In the genomic region with DNA sequence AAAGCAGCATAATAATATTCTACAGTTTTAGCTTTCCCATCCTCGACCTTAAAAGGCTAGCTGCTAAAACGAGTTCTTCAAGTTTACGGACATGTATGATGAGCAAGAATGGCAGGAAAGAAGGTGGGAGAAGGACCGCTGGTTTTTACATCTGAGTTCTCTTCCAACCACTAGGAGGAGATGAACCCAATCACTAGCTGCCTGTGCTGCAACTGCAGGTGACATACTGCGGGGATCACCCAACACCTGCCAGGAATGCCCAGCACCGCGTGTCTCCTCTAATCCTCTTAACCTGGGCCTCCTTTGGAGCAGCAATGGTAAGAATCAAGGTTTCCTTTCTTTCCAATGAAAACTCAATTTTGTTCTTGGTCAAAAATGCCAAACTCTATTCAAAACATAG, we compare ENCODE assay signal across 8 cellular contexts. TPM values are rescaled to one million over a fixed set of nuclear protein-coding genes. Genes with fewer than 3 reads are reported as not detected.
A peak's percentile ranks its signal among the peaks of the same experiment; 100 is the strongest.
DNase-seq lines count a peak whose midpoint lies in the region; ATAC-seq and TF ChIP-seq lines count a peak whose summit lies in the region.

No MANE protein-coding gene starts in this region.

- peak; percentile 49 for TF ChIP-seq RAD21 in HCT116 (IDR thresholded peaks at IDR 0.05; ENCODE audit: low read depth)

- H3K4me2 ChIP-seq in HCT116 (ENCODE audit: low read length): no peak overlapping the region

- H2AFZ ChIP-seq in HCT116 (ENCODE audit: low read depth, low read length, poor library complexity, severe bottlenecking): no peak overlapping the region

- no peaks in the 10 kb centered on the region for H3K9me2 ChIP-seq in HCT116 (ENCODE audit: insufficient read depth)

- H3K4me1 ChIP-seq in HCT116 (ENCODE audit: control insufficient read depth in 1 of 2, insufficient read depth in 2 of 2, low read length in 2 of 2): no peaks in the 10 kb centered on the region
- H3K4me1 ChIP-seq in left lung: no peaks in the 10 kb centered on the region

- H3K27ac ChIP-seq in HCT116 (ENCODE audit: low read depth, low read length) (no peak overlapping the region), left lung (no peak overlapping the region)

- ATAC-seq in HCT116 (peak; percentile 89), left lung (peak; percentile 70), GM19035 (IDR thresholded peaks at IDR 0.05; ENCODE audit: unreplicated experiment) (no peak)

- H3K36me3 ChIP-seq in BJ (ENCODE audit: control insufficient read depth, insufficient read depth, low read length) (peaks cover 32% of the 10 kb centered on the region), HCT116 (ENCODE audit: control insufficient read depth in 1 of 2, insufficient read depth in 2 of 2, low read length in 2 of 2) (peaks cover 0 to 9% of the 10 kb centered on the region in 2 experiments; a peak in 2 of 4 replicates), left lung (peaks cover 0 to 59% of the 10 kb centered on the region in 2 donors)

- no TSS peak for BruUV-seq in HCT116 (replicated peaks; lab: Mats Ljungman, UMichigan)

- RAD21 ChIA-PET in HCT116 (lab: Charles Lee; ENCODE audit: low non-redundant PET in 1 of 2, low total read pairs in 2 of 2, uncharacterized antibody in 2 of 2, unreplicated experiment in 2 of 2): no interaction called here

- H3K4me3 ChIP-seq in BJ (ENCODE audit: low read depth, low read length) (no peak overlapping the region), HCT116 (replicated peaks in 1 of 2; ENCODE audit: low read depth in 1 of 2, low read length in 2 of 2) (no peak overlapping the region), astrocyte of the cerebellum (ENCODE audit: low read depth, low read length) (no peak overlapping the region), left lung (no peak overlapping the region)

- in situ Hi-C loops in astrocyte of the cerebellum (cut with HindIII; ENCODE audit: low sequenced_read_pairs): no loop called here

- no peak for TF ChIP-seq POLR2A in HCT116 (IDR thresholded peaks at IDR 0.05; ENCODE audit: borderline replicate concordance, extremely low read depth, insufficient read depth, insufficient read length)

- CTCF ChIA-PET in BJ (lab: Yijun Ruan, JAX) (interaction anchor here (1.1 to 4.7 kb wide), 6 partner anchors 9 to 18 kb away, joined by 3 to 18 read pairs (median 7); no protein-coding TSS in a partner anchor), HCT116 (lab: Charles Lee) (interaction anchor here (0.7 to 2.2 kb wide), 2 partner anchors 15 kb away, joined by 3 to 13 read pairs; no protein-coding TSS in a partner anchor)

- peaks cover 5% of the 10 kb centered on the region; the same call in 1 of the 2 replicates for H3K79me2 ChIP-seq in HCT116 (ENCODE audit: insufficient read depth, low read length)

- TF ChIP-seq CTCF in BJ (IDR thresholded peaks at IDR 0.05; ENCODE audit: insufficient read depth, low read depth, low read length) (peak; percentile 31; the same call in 1 of the 2 replicates), HCT116 (IDR thresholded peaks at IDR 0.05 in 2 of 3, conservative IDR thresholded peaks at IDR 0.05 in 1 of 3; ENCODE audit: borderline replicate concordance in 1 of 3, insufficient read depth in 1 of 3, low read depth in 2 of 3, low read length in 2 of 3) (peak; percentile 59 to 68 (median 61); a peak in 5 of 6 replicates), astrocyte of the cerebellum (IDR thresholded peaks at IDR 0.05; ENCODE audit: low read depth, low read length, missing control alignments) (peak; percentile 52), left lung (IDR thresholded peaks at IDR 0.05) (peak in 1 of 2 donors; percentile 26)

- DNase-seq in BJ (ENCODE audit: low read depth) (no peak), HCT116 (ENCODE audit: low read depth, low spot score) (no peak), astrocyte of the cerebellum (ENCODE audit: low read depth) (no peak), left lung (no peak), H4 (ENCODE audit: low spot score) (no peak), amygdala (lab: John Stamatoyannopoulos, UW) (no peak)
- DNase-seq in activated naive CD4-positive, alpha-beta T cell treated with anti-CD3 and anti-CD28 coated beads, Interleukin-2, amount 50 U/mL, for 16 hours: no peak

- H3K9ac ChIP-seq in HCT116 (ENCODE audit: low read length): no peak overlapping the region

- no peaks in the 10 kb centered on the region for H4K20me1 ChIP-seq in HCT116 (ENCODE audit: insufficient read depth)

- H3K27me3 ChIP-seq in BJ (ENCODE audit: control insufficient read depth, insufficient read depth, low read length) (no peaks in the 10 kb centered on the region), HCT116 (ENCODE audit: insufficient read depth, low read length) (no peaks in the 10 kb centered on the region), left lung (no peaks in the 10 kb centered on the region)

- intact Hi-C loops in HCT116 (cut with micrococcal nuclease) (loop anchor here (5.0 kb wide), 2 partner anchors 87 to 187 kb away; a partner anchor contains a TSS), left lung (cut with DNase I) (no loop called here)

- H3K9me3 ChIP-seq in HCT116 (ENCODE audit: control insufficient read depth in 1 of 2, insufficient read depth in 1 of 2, low read depth in 1 of 2, low read length in 2 of 2) (no peaks in the 10 kb centered on the region), left lung (no peaks in the 10 kb centered on the region)

- POLR2A ChIA-PET in BJ (lab: Charles Lee): no interaction called here
- POLR2A ChIA-PET in HCT116 (lab: Charles Lee): no interaction called here

TF ChIP-seq in HCT116, 20 proteins besides CTCF, POLR2A, EP300 and RAD21:
- TF ChIP-seq, protein P1, sequence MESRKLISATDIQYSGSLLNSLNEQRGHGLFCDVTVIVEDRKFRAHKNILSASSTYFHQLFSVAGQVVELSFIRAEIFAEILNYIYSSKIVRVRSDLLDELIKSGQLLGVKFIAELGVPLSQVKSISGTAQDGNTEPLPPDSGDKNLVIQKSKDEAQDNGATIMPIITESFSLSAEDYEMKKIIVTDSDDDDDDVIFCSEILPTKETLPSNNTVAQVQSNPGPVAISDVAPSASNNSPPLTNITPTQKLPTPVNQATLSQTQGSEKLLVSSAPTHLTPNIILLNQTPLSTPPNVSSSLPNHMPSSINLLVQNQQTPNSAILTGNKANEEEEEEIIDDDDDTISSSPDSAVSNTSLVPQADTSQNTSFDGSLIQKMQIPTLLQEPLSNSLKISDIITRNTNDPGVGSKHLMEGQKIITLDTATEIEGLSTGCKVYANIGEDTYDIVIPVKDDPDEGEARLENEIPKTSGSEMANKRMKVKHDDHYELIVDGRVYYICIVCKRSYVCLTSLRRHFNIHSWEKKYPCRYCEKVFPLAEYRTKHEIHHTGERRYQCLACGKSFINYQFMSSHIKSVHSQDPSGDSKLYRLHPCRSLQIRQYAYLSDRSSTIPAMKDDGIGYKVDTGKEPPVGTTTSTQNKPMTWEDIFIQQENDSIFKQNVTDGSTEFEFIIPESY (IDR thresholded peaks at IDR 0.05; ENCODE audit: extremely low read depth, insufficient replicate concordance, low read length): no peak
- TF ChIP-seq ZFX (IDR thresholded peaks at IDR 0.05): no peak
- no peak for TF ChIP-seq CEBPB (IDR thresholded peaks at IDR 0.05; ENCODE audit: low read depth)
- TF ChIP-seq, protein P2, sequence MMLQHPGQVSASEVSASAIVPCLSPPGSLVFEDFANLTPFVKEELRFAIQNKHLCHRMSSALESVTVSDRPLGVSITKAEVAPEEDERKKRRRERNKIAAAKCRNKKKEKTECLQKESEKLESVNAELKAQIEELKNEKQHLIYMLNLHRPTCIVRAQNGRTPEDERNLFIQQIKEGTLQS (IDR thresholded peaks at IDR 0.05): no peak
- TF ChIP-seq SIN3A (IDR thresholded peaks at IDR 0.05; ENCODE audit: low read depth): no peak
- no peak for TF ChIP-seq SP1 (IDR thresholded peaks at IDR 0.05; ENCODE audit: low read depth)
- no peak for TF ChIP-seq FOSL1 (IDR thresholded peaks at IDR 0.05; ENCODE audit: low read depth)
- no peak for TF ChIP-seq ZNF274 (IDR thresholded peaks at IDR 0.05; ENCODE audit: low read depth, low read length)
- TF ChIP-seq ELF1 (IDR thresholded peaks at IDR 0.05; ENCODE audit: borderline replicate concordance, low read depth): no peak
- TF ChIP-seq POLR2AphosphoS5 (IDR thresholded peaks at IDR 0.05; ENCODE audit: low read depth, low read length): no peak

RNA-seq across cellular contexts. Expression of a gene that starts 23.5 kb away (rescaled TPM):
- 25.7 and 30.8 TPM in 2 replicates for polyA plus RNA-seq in BJ (2011; rRNA removed)
- polyA minus RNA-seq in BJ (2011; rRNA and poly(A)+ RNA removed): 28.5 and 37.1 TPM in 2 replicates
- 27.0 TPM for total RNA-seq in HCT116 (2021; ENCODE audit: unreplicated experiment)
- 18.4 and 19.3 TPM in 2 replicates for polyA plus RNA-seq in HCT116 (2012)
- total RNA-seq in left lung: 10 to 100 TPM; 23.6 to 30.0 TPM
- total RNA-seq in H4 (2014; rRNA removed; shearing (Covaris generic)): 34.1 and 42.4 TPM in 2 replicates
